Comparison of ENCODE assay signal across 14 cellular contexts in genomic region chr20:38827770-38828281, GRCh38. TPM values are rescaled to one million over a fixed set of nuclear protein-coding genes. Genes with fewer than 3 reads are reported as not detected.
DNase-seq lines count a peak whose midpoint lies in the region; ATAC-seq and TF ChIP-seq lines count a peak whose summit lies in the region.
"Had no signal": no experiment of that assay in that cellular context is flagged by ENCODE, and none has a peak within 500 bp of the region (broad histone marks: within the 10 kb centered on the region; RNA-seq: fewer than 3 reads in every experiment).

No MANE protein-coding gene starts in this region.

- H3K4me3 Mint-ChIP-seq in activated naive CD8-positive, alpha-beta T cell = peak overlapping the region; percentile 36
- no peak overlapping the region for H3K4me3 Mint-ChIP-seq in memory B cell
- H3K4me3 Mint-ChIP-seq: GM23338 had no signal

- no peaks in the 10 kb centered on the region for H3K27me3 Mint-ChIP-seq in activated naive CD8-positive, alpha-beta T cell
- H3K27me3 Mint-ChIP-seq in memory B cell = no peaks in the 10 kb centered on the region

- no peaks in the 10 kb centered on the region for H3K36me3 ChIP-seq in left ventricle myocardium inferior
- H3K36me3 ChIP-seq in upper lobe of right lung = no peaks in the 10 kb centered on the region
- H3K36me3 ChIP-seq: stomach had no signal

- peaks cover 81% of the 10 kb centered on the region for H3K4me1 Mint-ChIP-seq in activated naive CD8-positive, alpha-beta T cell (ENCODE audit: low read depth)
- H3K4me1 Mint-ChIP-seq in memory B cell = peaks cover 57% of the 10 kb centered on the region

- H3K27ac Mint-ChIP-seq in activated naive CD8-positive, alpha-beta T cell = peak overlapping the region; percentile 91
- peak overlapping the region; percentile 86 for H3K27ac Mint-ChIP-seq in memory B cell
- H3K27ac Mint-ChIP-seq: GM23338 had no signal

- H3K9me3 ChIP-seq in left ventricle myocardium inferior (replicated peaks) (no peaks in the 10 kb centered on the region), upper lobe of right lung (no peaks in the 10 kb centered on the region)
- H3K9me3 ChIP-seq: stomach had no signal

- ATAC-seq in Right ventricle myocardium superior (ENCODE audit: poor library complexity) = no peak
- no peak for ATAC-seq in memory B cell (ENCODE audit: low read depth)
- no peak for ATAC-seq in upper lobe of right lung
- ATAC-seq in GM19324 (IDR thresholded peaks at IDR 0.05; ENCODE audit: low FRiP score, unreplicated experiment) = no peak
- ATAC-seq: esophagus mucosa, GM23338 had no signal

- H3K4me1 ChIP-seq in left ventricle myocardium inferior = peaks cover 75% of the 10 kb centered on the region
- H3K4me1 ChIP-seq in upper lobe of right lung = peaks cover 28% of the 10 kb centered on the region

- H3K27ac ChIP-seq in left ventricle myocardium inferior (replicated peaks) (peak overlapping the region; percentile 58), upper lobe of right lung (peak overlapping the region; percentile 19)

- H3K36me3 Mint-ChIP-seq in activated naive CD8-positive, alpha-beta T cell = peaks cover 29% of the 10 kb centered on the region
- peaks cover 32% of the 10 kb centered on the region for H3K36me3 Mint-ChIP-seq in memory B cell

- no peaks in the 10 kb centered on the region for H3K9me3 Mint-ChIP-seq in activated naive CD8-positive, alpha-beta T cell (ENCODE audit: low read depth)
- no peaks in the 10 kb centered on the region for H3K9me3 Mint-ChIP-seq in memory B cell
- H3K9me3 Mint-ChIP-seq: GM23338 had no signal

- no peak for TF ChIP-seq CTCF in left ventricle myocardium inferior (IDR thresholded peaks at IDR 0.05; ENCODE audit: borderline replicate concordance)
- no peak for TF ChIP-seq CTCF in upper lobe of right lung (IDR thresholded peaks at IDR 0.05)

- DNase-seq in left ventricle myocardium inferior = no peak
- no peak for DNase-seq in Right ventricle myocardium superior
- no peak for DNase-seq in memory B cell (ENCODE audit: low spot score in 2 of 2)
- no peak for DNase-seq in upper lobe of right lung
- DNase-seq in NCI-H2029 (lab: John Stamatoyannopoulos, UW) = no peak
- no peak for DNase-seq in T-helper 9 cell
- DNase-seq: C1 segment of cervical spinal cord; NCI-H69; stimulated activated CD4-positive, alpha-beta T cell treated with anti-CD3 and anti-CD28 coated beads, Interleukin-4, amount 100 ng/mL, for 24 hours; stomach had no signal

- H3K4me3 ChIP-seq in left ventricle myocardium inferior (no peak overlapping the region), upper lobe of right lung (no peak overlapping the region)
- H3K4me3 ChIP-seq: GM23338, stomach had no signal

- intact Hi-C loops in left ventricle myocardium inferior (cut with micrococcal nuclease) (no loop called here), Right ventricle myocardium superior (cut with DNase I) (no loop called here), upper lobe of right lung (cut with DNase I) (no loop called here)

- peaks cover 30% of the 10 kb centered on the region for H3K27me3 ChIP-seq in left ventricle myocardium inferior (ENCODE audit: low read depth)
- H3K27me3 ChIP-seq in upper lobe of right lung = no peaks in the 10 kb centered on the region

RNA-seq across cellular contexts. Expression of gene PPP1R16B, which starts 22.3 kb away (rescaled TPM):
- 6.3 TPM for total RNA-seq in left ventricle myocardium inferior
- total RNA-seq in Right ventricle myocardium superior = 6.8 TPM
- 22.1 TPM for total RNA-seq in upper lobe of right lung
